Comparison of ENCODE assay signal across 10 cellular contexts in the genomic region with DNA sequence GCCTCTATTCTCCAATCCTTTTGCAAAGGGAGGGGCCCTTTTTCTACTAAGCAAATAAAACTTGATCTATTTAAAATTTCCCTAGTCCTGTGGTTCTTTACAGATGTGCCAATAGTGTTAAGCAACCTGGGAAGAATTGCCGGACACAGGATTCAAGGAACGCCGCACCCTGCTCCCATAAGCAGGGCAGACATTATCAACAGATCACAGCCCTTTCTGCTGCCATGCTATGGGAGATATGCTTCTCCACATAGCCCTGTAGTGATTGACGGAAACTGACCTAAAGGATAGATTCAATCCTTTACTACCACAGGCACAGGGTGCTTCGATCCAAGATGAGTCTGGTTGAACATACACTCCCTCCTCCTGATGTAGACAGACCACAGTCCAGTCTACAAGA.
DNase-seq lines count a peak whose midpoint lies in the region; ATAC-seq and TF ChIP-seq lines count a peak whose summit lies in the region.
"Had no signal": no experiment of that assay in that cellular context is flagged by ENCODE, and none has a peak within 500 bp of the region (broad histone marks: within the 10 kb centered on the region; RNA-seq: fewer than 3 reads in every experiment).

No MANE protein-coding gene starts in this region.

- ATAC-seq in GM19035 (IDR thresholded peaks at IDR 0.05; ENCODE audit: unreplicated experiment) (peak; percentile 27), HG03571 (IDR thresholded peaks at IDR 0.05; ENCODE audit: unreplicated experiment) (peak; percentile 25), upper lobe of left lung (ENCODE audit: low FRiP score in 2 of 2) (no peak)

- H3K27me3 ChIP-seq in mesenchymal stem cell (ENCODE audit: control insufficient read depth in 1 of 2, insufficient read depth in 1 of 2, low read length in 2 of 2) = no peaks in the 10 kb centered on the region
- H3K27me3 ChIP-seq in upper lobe of left lung = no peaks in the 10 kb centered on the region

- no peak overlapping the region for H2BK5ac ChIP-seq in mesenchymal stem cell (ENCODE audit: low read depth, low read length, poor library complexity, severe bottlenecking)

- H3K23ac ChIP-seq in mesenchymal stem cell (ENCODE audit: low read length in 2 of 2) = no peak overlapping the region

- H3K4me2 ChIP-seq in mesenchymal stem cell (ENCODE audit: low read length, poor library complexity, severe bottlenecking) = no peak overlapping the region

- TF ChIP-seq CTCF in HEK293 (tag by site-specific recombination; IDR thresholded peaks at IDR 0.05) (no peak), upper lobe of left lung (IDR thresholded peaks at IDR 0.05) (no peak)

- no peak overlapping the region for H2BK120ac ChIP-seq in mesenchymal stem cell (ENCODE audit: low read depth, low read length)

- H3K79me1 ChIP-seq in mesenchymal stem cell (replicated peaks; ENCODE audit: low read length, poor library complexity, severe bottlenecking) = peaks cover 15% of the 10 kb centered on the region

- peak overlapping the region; percentile 19 for H3K9ac ChIP-seq in mesenchymal stem cell (ENCODE audit: low read length)

- H3K27ac ChIP-seq in HEK293 (ENCODE audit: extremely low read depth, low read depth, low read length) = no peak overlapping the region
- H3K27ac ChIP-seq in mesenchymal stem cell (ENCODE audit: low read length, poor library complexity, severe bottlenecking) = no peak overlapping the region
- peak overlapping the region in 1 of 4 donors; percentile 84 for H3K27ac ChIP-seq in upper lobe of left lung

- H3K18ac ChIP-seq in mesenchymal stem cell (ENCODE audit: low read depth in 1 of 2, low read length in 2 of 2) = no peak overlapping the region

- peaks cover 17% of the 10 kb centered on the region for H3K4me1 ChIP-seq in HEK293 (ENCODE audit: control insufficient read depth, insufficient read depth, low read length)
- H3K4me1 ChIP-seq in mesenchymal stem cell (ENCODE audit: control insufficient read depth, insufficient read depth, low read depth, low read length) = peaks cover 2% of the 10 kb centered on the region
- H3K4me1 ChIP-seq in upper lobe of left lung = peaks cover 25 to 44% (median 35%) of the 10 kb centered on the region in 4 donors

- no peak overlapping the region for H2BK12ac ChIP-seq in mesenchymal stem cell (ENCODE audit: low read length in 2 of 2)

- H3K36me3 ChIP-seq in HEK293 (ENCODE audit: control insufficient read depth in 2 of 2, insufficient read depth in 1 of 2, low read length in 2 of 2) (peaks cover 0 to 12% of the 10 kb centered on the region in 2 experiments; a peak in 1 of 3 replicates), mesenchymal stem cell (ENCODE audit: control insufficient read depth in 1 of 2, insufficient read depth in 2 of 2, low read depth in 1 of 2, low read length in 2 of 2) (peaks cover 5 to 19% of the 10 kb centered on the region in 2 experiments), upper lobe of left lung (peaks cover 0 to 5% (median 2%) of the 10 kb centered on the region in 4 donors)

- H4K91ac ChIP-seq in mesenchymal stem cell (ENCODE audit: low read length) = no peak overlapping the region

- H3K4ac ChIP-seq in mesenchymal stem cell (ENCODE audit: low read depth in 1 of 2, low read length in 2 of 2) = no peak overlapping the region

- H3K4me3 ChIP-seq in HEK293 (ENCODE audit: low read depth, low read length) = no peak overlapping the region
- peak overlapping the region in 1 of 2 experiments; percentile 36 for H3K4me3 ChIP-seq in mesenchymal stem cell (ENCODE audit: insufficient read depth in 1 of 2, low read depth in 1 of 2, low read length in 2 of 2)
- H3K4me3 ChIP-seq in upper lobe of left lung = no peak overlapping the region

- TF ChIP-seq POLR2A in upper lobe of left lung (IDR thresholded peaks at IDR 0.05) = no peak

- no peak for TF ChIP-seq EP300 in upper lobe of left lung (IDR thresholded peaks at IDR 0.05)

- over 99% methylated on average over 5 of the region's 5 CpGs for whole genome bisulfite sequencing in mesenchymal stem cell
- 75 to 84% methylated on average over 5 of the region's 5 CpGs for whole genome bisulfite sequencing in upper lobe of left lung, 2 donors

- CTCF ChIA-PET in HEK293 (lab: Yijun Ruan, JAX) = interaction anchor here (0.7 to 1.9 kb wide), 2 partner anchors 10 to 109 kb away, joined by 3 to 8 read pairs; no protein-coding TSS in a partner anchor

- in situ Hi-C loops in ACHN (cut with HindIII; ENCODE audit: low pct_ligation_motif_present, low pct_unique_long_range_greater_than_20kb, low sequenced_read_pairs) = no loop called here

- H3K9me3 ChIP-seq in HEK293 (ENCODE audit: control insufficient read depth, insufficient read depth, low read depth, low read length) (no peaks in the 10 kb centered on the region), mesenchymal stem cell (ENCODE audit: control insufficient read depth, low read length) (no peaks in the 10 kb centered on the region), upper lobe of left lung (no peaks in the 10 kb centered on the region)

- no peak overlapping the region for H2BK15ac ChIP-seq in mesenchymal stem cell (ENCODE audit: low read depth, poor library complexity, severe bottlenecking)

- H3K14ac ChIP-seq in mesenchymal stem cell (ENCODE audit: low read length in 2 of 2) = no peak overlapping the region

- no peak overlapping the region for H4K8ac ChIP-seq in mesenchymal stem cell (ENCODE audit: low read length)

- POLR2A ChIA-PET in HEK293 (lab: Yijun Ruan, JAX) = no interaction called here

- no peak overlapping the region for H2AK5ac ChIP-seq in mesenchymal stem cell (ENCODE audit: low read length, severe bottlenecking)

- DNase-seq in mesenchymal stem cell = no peak
- DNase-seq in amygdala (lab: John Stamatoyannopoulos, UW) = no peak
- no peak for DNase-seq in ACHN
- DNase-seq in EL = no peak
- DNase-seq in upper lobe of left lung = no peak
- DNase-seq: activated CD8-positive, alpha-beta memory T cell treated with anti-CD3 and anti-CD28 coated beads, Interleukin-2, amount 50 U/mL, for 4 hours; erythroblast had no signal

- no peak overlapping the region for H2AFZ ChIP-seq in mesenchymal stem cell (ENCODE audit: low read depth, low read length)

TF ChIP-seq in HEK293, 187 proteins besides CTCF, POLR2A, EP300 and RAD21:
- TF ChIP-seq ZBTB17 (tag by site-specific recombination; IDR thresholded peaks at IDR 0.05) (peak; percentile 74), ZNF514 (tag by site-specific recombination; IDR thresholded peaks at IDR 0.05) (no peak)

Comparison
In these comparisons a context has a peak if more than half of its experiments do, and no peak if none do; other contexts are left out.
1. ATAC-seq: peak in GM19035 (single experiment) and HG03571 (single experiment); none in upper lobe of left lung (0 of 2).